Comparison of ENCODE assay signal across 16 cellular contexts in genomic region chr3:132265008-132265407, GRCh38. TPM values are rescaled to one million over a fixed set of nuclear protein-coding genes. Genes with fewer than 3 reads are reported as not detected.
"Had no signal": no experiment of that assay in that cellular context is flagged by ENCODE, and none has a peak within 500 bp of the region (broad histone marks: within the 10 kb centered on the region; RNA-seq: fewer than 3 reads in every experiment).

No MANE protein-coding gene starts in this region.

- H3K27ac ChIP-seq: hepatocyte, right lobe of liver, spleen, suprapubic skin had no signal

- H2AFZ ChIP-seq: hepatocyte had no signal

- H3K27me3 ChIP-seq: hepatocyte, right lobe of liver, suprapubic skin had no signal

- H3K79me2 ChIP-seq: hepatocyte had no signal

- ATAC-seq: activated naive CD8-positive, alpha-beta T cell treated with anti-CD3 and anti-CD28 coated beads, Interleukin-2, amount 50 U/mL, for 24 hours; activated T-helper 17 cell treated with anti-CD3 and anti-CD28 coated beads, Interleukin-2, amount 50 U/mL, for 72 hours; effector memory CD8-positive, alpha-beta T cell had no signal

- H3K4me2 ChIP-seq: hepatocyte had no signal

- H3K9me3 ChIP-seq: right lobe of liver, spleen, suprapubic skin had no signal

- H3K4me1 ChIP-seq: right lobe of liver, spleen had no signal

- H3K4me3 ChIP-seq: hepatocyte, right lobe of liver, spleen, suprapubic skin had no signal

- DNase-seq: activated CD4-positive, CD25-positive, alpha-beta regulatory T cell treated with anti-CD3 and anti-CD28 coated beads, Interleukin-2, amount 50 U/mL, for 72 hours; activated naive CD4-positive, alpha-beta T cell treated with anti-CD3 and anti-CD28 coated beads for 36 hours; activated naive CD8-positive, alpha-beta T cell treated with anti-CD3 and anti-CD28 coated beads, Interleukin-2, amount 50 U/mL, for 24 hours; aorta; dermis blood vessel endothelial cell; effector memory CD8-positive, alpha-beta T cell; erythroblast; mesendoderm; nucleus accumbens; right lobe of liver; spleen had no signal

- H3K36me3 ChIP-seq: right lobe of liver, spleen, suprapubic skin had no signal

RNA-seq across cellular contexts. Expression of gene ACP3, which starts 52.2 kb away (rescaled TPM):
- total RNA-seq: activated naive CD4-positive, alpha-beta T cell treated with anti-CD3 and anti-CD28 coated beads for 36 hours; activated T-helper 17 cell treated with anti-CD3 and anti-CD28 coated beads, Interleukin-2, amount 50 U/mL, for 72 hours; chondrocyte; dermis blood vessel endothelial cell; glomerular endothelial cell had no signal
